24 cellular contexts compared by ENCODE assay signal in genomic region chr15:101694261-101694660, GRCh38. TPM values are rescaled to one million over a fixed set of nuclear protein-coding genes. Genes with fewer than 3 reads are reported as not detected.
DNase-seq lines count a peak whose midpoint lies in the region; ATAC-seq, FAIRE-seq and TF ChIP-seq lines count a peak whose summit lies in the region.
"Had no signal": no experiment of that assay in that cellular context is flagged by ENCODE, and none has a peak within 500 bp of the region (broad histone marks: within the 10 kb centered on the region; RNA-seq: fewer than 3 reads in every experiment).

No MANE protein-coding gene starts in this region.

- H3K27ac ChIP-seq in HepG2 (ENCODE audit: extremely low read length, insufficient read depth, low read length), result no peak overlapping the region
- H3K27ac ChIP-seq: body of pancreas, coronary artery, KMS-11, left lung, upper lobe of right lung had no signal

- no peak for ATAC-seq in activated CD4-positive, alpha-beta T cell treated with anti-CD3 and anti-CD28 coated beads for 36 hours
- ATAC-seq in HepG2, result peak; percentile 72
- no peak for ATAC-seq in HG03571 (IDR thresholded peaks at IDR 0.05; ENCODE audit: unreplicated experiment)
- ATAC-seq in HG02610 (IDR thresholded peaks at IDR 0.05; ENCODE audit: unreplicated experiment), result no peak
- ATAC-seq: body of pancreas, GM12878, left lung, upper lobe of right lung had no signal

- WGBS in HepG2 (ENCODE audit: low lambda C conversion rate), result 100% methylated on average over 2 of the region's 2 CpGs

- no peak overlapping the region for H3K4me2 ChIP-seq in HepG2 (ENCODE audit: low read depth, low read length)
- H3K4me2 ChIP-seq: KMS-11 had no signal

- H3K4me3 ChIP-seq in choroid plexus epithelial cell (ENCODE audit: low read depth, low read length) (no peak overlapping the region), HepG2 (replicated peaks in 1 of 3; ENCODE audit: insufficient read depth in 1 of 3, low read depth in 2 of 3, low read length in 3 of 3) (no peak overlapping the region)
- H3K4me3 ChIP-seq: body of pancreas, coronary artery, GM12878, left lung, skin epidermis, upper lobe of right lung had no signal

- H3K4me1 ChIP-seq in HepG2 (ENCODE audit: insufficient read depth, low read length), result no peaks in the 10 kb centered on the region
- H3K4me1 ChIP-seq: body of pancreas, left lung, upper lobe of right lung had no signal

- H3K27ac Mint-ChIP-seq in activated CD4-positive, alpha-beta T cell treated with anti-CD3 and anti-CD28 coated beads for 36 hours, result peak overlapping the region; percentile 19

- no peaks in the 10 kb centered on the region for H3K27me3 Mint-ChIP-seq in activated CD4-positive, alpha-beta T cell treated with anti-CD3 and anti-CD28 coated beads for 36 hours
- H3K27me3 Mint-ChIP-seq: CD4-positive, CD25-positive, alpha-beta regulatory T cell had no signal

- no peak overlapping the region for H2AFZ ChIP-seq in HepG2 (ENCODE audit: low read length)

- no peaks in the 10 kb centered on the region for H4K20me1 ChIP-seq in HepG2 (ENCODE audit: insufficient read depth, low read length)

- in situ Hi-C loops in HepG2 (cut with HindIII; ENCODE audit: extremely low pct_ligation_motif_present, low pct_unique_long_range_greater_than_20kb), result no loop called here

- TF ChIP-seq CTCF in choroid plexus epithelial cell (conservative IDR thresholded peaks at IDR 0.05; ENCODE audit: low read depth, low read length) (peak; percentile 6), HepG2 (CRISPR knock-in tag; IDR thresholded peaks at IDR 0.05) (peak; percentile 42; the same call in 1 of the 2 replicates)

- H3K9me3 Mint-ChIP-seq in activated CD4-positive, alpha-beta T cell treated with anti-CD3 and anti-CD28 coated beads for 36 hours (ENCODE audit: low read depth), result no peaks in the 10 kb centered on the region
- H3K9me3 Mint-ChIP-seq: CD4-positive, CD25-positive, alpha-beta regulatory T cell; neural crest cell had no signal

- intact Hi-C loops in activated CD4-positive, alpha-beta T cell treated with anti-CD3 and anti-CD28 coated beads for 36 hours (cut with DNase I, micrococcal nuclease), result no loop called here
- intact Hi-C loops in HepG2 (cut with micrococcal nuclease; ENCODE audit: unreplicated experiment), result no loop called here

- no peak for TF ChIP-seq POLR2A in HepG2 (IDR thresholded peaks at IDR 0.05; ENCODE audit: insufficient read depth in 1 of 2, low read depth in 2 of 2, low read length in 2 of 2)

- no peak for FAIRE-seq in HepG2 (lab: Jason Lieb, UNC)
- FAIRE-seq: frontal cortex, G401.6, GM12878 had no signal

- peaks cover 52% of the 10 kb centered on the region for H3K36me3 Mint-ChIP-seq in activated CD4-positive, alpha-beta T cell treated with anti-CD3 and anti-CD28 coated beads for 36 hours (ENCODE audit: low read depth)

- BruUV-seq in HepG2 (replicated peaks; lab: Mats Ljungman, UMichigan), result no TSS peak

- no peak for TF ChIP-seq EP300 in HepG2 (IDR thresholded peaks at IDR 0.05; ENCODE audit: low read depth in 2 of 2, low read length in 2 of 2)
- TF ChIP-seq EP300 in HepG2 (CRISPR knock-in tag; IDR thresholded peaks at IDR 0.05; ENCODE audit: borderline replicate concordance), result no peak

- DNase-seq in activated CD4-positive, alpha-beta T cell treated with anti-CD3 and anti-CD28 coated beads for 36 hours, result no peak
- DNase-seq in activated CD4-positive, alpha-beta T cell treated with anti-CD3 and anti-CD28 coated beads for 1 hour, result no peak
- DNase-seq in HT-29 (ENCODE audit: low spot score) (peak; percentile 7), choroid plexus epithelial cell (ENCODE audit: low read depth) (no peak), HepG2 (ENCODE audit: low spot score) (no peak), medulla oblongata (ENCODE audit: extremely low spot score) (no peak)
- DNase-seq: activated naive CD4-positive, alpha-beta T cell treated with anti-CD3 and anti-CD28 coated beads, Interleukin-2, amount 50 U/mL, for 16 hours; body of pancreas; CD4-positive, CD25-positive, alpha-beta regulatory T cell; left lung; NCI-H1048; NCI-H2029; NCI-H446; stimulated activated CD4-positive, alpha-beta T cell treated with anti-CD3 and anti-CD28 coated beads, Interleukin-2, amount 100 ng/mL, for 48 hours; upper lobe of right lung had no signal

- CTCF ChIA-PET in activated CD4-positive, alpha-beta T cell treated with anti-CD3 and anti-CD28 coated beads for 36 hours (lab: Charles Lee), result no interaction called here
- CTCF ChIA-PET in HepG2 (lab: Yijun Ruan, JAX; ENCODE audit: low intra/inter-chr PET ratio, low total read pairs), result no interaction called here

- H3K79me2 ChIP-seq in HepG2 (ENCODE audit: insufficient read depth, low read length), result no peaks in the 10 kb centered on the region

- H3K27me3 ChIP-seq in HepG2 (ENCODE audit: control insufficient read depth in 1 of 2, insufficient read depth in 2 of 2, low read length in 2 of 2), result no peaks in the 10 kb centered on the region; a peak in 1 of 5 replicates
- H3K27me3 ChIP-seq: body of pancreas, left lung, upper lobe of right lung had no signal

- TF ChIP-seq RAD21 in HepG2 (CRISPR knock-in tag; IDR thresholded peaks at IDR 0.05), result no peak

- no peak overlapping the region for H3K9ac ChIP-seq in HepG2 (ENCODE audit: insufficient read depth, low read depth, low read length)
- H3K9ac ChIP-seq: KMS-11 had no signal

- peaks cover 57% of the 10 kb centered on the region for H3K4me1 Mint-ChIP-seq in activated CD4-positive, alpha-beta T cell treated with anti-CD3 and anti-CD28 coated beads for 36 hours
- H3K4me1 Mint-ChIP-seq: neural crest cell had no signal

- POLR2A ChIA-PET in activated CD4-positive, alpha-beta T cell treated with anti-CD3 and anti-CD28 coated beads for 36 hours (lab: Charles Lee), result no interaction called here
- POLR2A ChIA-PET in HepG2 (lab: Yijun Ruan, JAX), result no interaction called here

- no peak overlapping the region for H3K4me3 Mint-ChIP-seq in activated CD4-positive, alpha-beta T cell treated with anti-CD3 and anti-CD28 coated beads for 36 hours
- H3K4me3 Mint-ChIP-seq: CD4-positive, CD25-positive, alpha-beta regulatory T cell; neural crest cell had no signal

- H3K9me3 ChIP-seq in HepG2 (ENCODE audit: low read length), result no peaks in the 10 kb centered on the region
- H3K9me3 ChIP-seq: body of pancreas, left lung, upper lobe of right lung had no signal

- peaks cover 7 to 35% of the 10 kb centered on the region in 2 experiments; a peak in 4 of 5 replicates for H3K36me3 ChIP-seq in HepG2 (replicated peaks in 1 of 2; ENCODE audit: control insufficient read depth in 1 of 2, insufficient read depth in 2 of 2, low read length in 2 of 2)

RNA-seq across cellular contexts. Expression of gene TARS3, which starts 30.0 kb away (rescaled TPM):
- 10 to 100 TPM in 1 of 2 experiments, 1 to 10 TPM in 1; 9.3 to 10.3 TPM for total RNA-seq in activated CD4-positive, alpha-beta T cell treated with anti-CD3 and anti-CD28 coated beads for 36 hours
- total RNA-seq in HT-29 (2014; rRNA removed; shearing (Covaris generic)), result 5.7 and 5.8 TPM in 2 replicates
- total RNA-seq in HepG2 (2016; rRNA removed; fragmentation: Illumina TruSeq; extraction: Trizol), result 11.7 and 13.9 TPM in 2 replicates
- 3.9 and 4.7 TPM in 2 replicates for total RNA-seq in HepG2 (2016; cell fraction: cytosol; rRNA removed; fragmentation: Illumina TruSeq; extraction: Trizol; ENCODE audit: low read depth)
- total RNA-seq in HepG2 (2016; cell fraction: insoluble cytoplasmic fraction; rRNA removed; fragmentation: Illumina TruSeq; extraction: Trizol), result 11.8 and 14.6 TPM in 2 replicates
- total RNA-seq in HepG2 (2016; cell fraction: membrane; rRNA removed; fragmentation: Illumina TruSeq; extraction: Trizol), result 4.8 and 5.1 TPM in 2 replicates
- 11.8 and 13.9 TPM in 2 replicates for total RNA-seq in HepG2 (2016; cell fraction: nucleus; rRNA removed; fragmentation: Illumina TruSeq; extraction: Trizol)
- polyA plus RNA-seq in HepG2 (2011; rRNA removed), result 3.4 and 4.1 TPM in 2 replicates
- polyA plus RNA-seq in HepG2 (2011; cell fraction: cytosol; rRNA removed), result 1.5 and 2.3 TPM in 2 replicates
- 6.1 and 6.6 TPM in 2 replicates for polyA plus RNA-seq in HepG2 (2011; cell fraction: nucleus; rRNA removed)
- polyA plus RNA-seq in HepG2 (2012), result 7.3 and 8.6 TPM in 2 replicates
- 0.68 and 0.69 TPM in 2 replicates for polyA plus RNA-seq in HepG2 (2016; cell fraction: cytosol; fragmentation: Illumina TruSeq; extraction: Trizol; ENCODE audit: low read depth)
- 10.7 and 13.5 TPM in 2 replicates for polyA plus RNA-seq in HepG2 (2016; cell fraction: insoluble cytoplasmic fraction; fragmentation: Illumina TruSeq; extraction: Trizol; ENCODE audit: low read depth)
- polyA plus RNA-seq in HepG2 (2016; cell fraction: membrane; fragmentation: Illumina TruSeq; extraction: Trizol; ENCODE audit: low read depth), result 2.0 and 2.2 TPM in 2 replicates
- polyA plus RNA-seq in HepG2 (2016; cell fraction: nucleus; fragmentation: Illumina TruSeq; extraction: Trizol; ENCODE audit: insufficient read depth, low read depth), result 16.9 and 17.0 TPM in 2 replicates
- polyA minus RNA-seq in HepG2 (2011; rRNA and poly(A)+ RNA removed; ENCODE audit: low replicate concordance), result 2.5 and 6.3 TPM in 2 replicates
- 4.1 and 6.4 TPM in 2 replicates for polyA minus RNA-seq in HepG2 (2011; cell fraction: cytosol; rRNA and poly(A)+ RNA removed)
- 23.7 and 24.6 TPM in 2 replicates for polyA minus RNA-seq in HepG2 (2011; cell fraction: nucleus; rRNA and poly(A)+ RNA removed)

RNA-seq across cellular contexts. Expression of gene TM2D3, which starts 42.1 kb away (rescaled TPM):
- 10 to 100 TPM; 34.3 to 35.9 TPM for total RNA-seq in activated CD4-positive, alpha-beta T cell treated with anti-CD3 and anti-CD28 coated beads for 36 hours
- total RNA-seq in HT-29 (2014; rRNA removed; shearing (Covaris generic)), result 21.0 and 23.9 TPM in 2 replicates
- total RNA-seq in HepG2 (2016; rRNA removed; fragmentation: Illumina TruSeq; extraction: Trizol), result 17.8 and 31.1 TPM in 2 replicates
- total RNA-seq in HepG2 (2016; cell fraction: cytosol; rRNA removed; fragmentation: Illumina TruSeq; extraction: Trizol; ENCODE audit: low read depth), result 8.6 and 9.5 TPM in 2 replicates
- total RNA-seq in HepG2 (2016; cell fraction: insoluble cytoplasmic fraction; rRNA removed; fragmentation: Illumina TruSeq; extraction: Trizol), result 21.0 and 33.6 TPM in 2 replicates
- total RNA-seq in HepG2 (2016; cell fraction: membrane; rRNA removed; fragmentation: Illumina TruSeq; extraction: Trizol), result 14.2 and 16.6 TPM in 2 replicates
- total RNA-seq in HepG2 (2016; cell fraction: nucleus; rRNA removed; fragmentation: Illumina TruSeq; extraction: Trizol), result 36.0 and 40.5 TPM in 2 replicates
- 70.6 and 72.7 TPM in 2 replicates for polyA plus RNA-seq in HepG2 (2011; rRNA removed)
- 57.2 and 64.0 TPM in 2 replicates for polyA plus RNA-seq in HepG2 (2011; cell fraction: cytosol; rRNA removed)
- 46.5 and 49.1 TPM in 2 replicates for polyA plus RNA-seq in HepG2 (2011; cell fraction: nucleus; rRNA removed)
- polyA plus RNA-seq in HepG2 (2012), result 54.2 and 56.1 TPM in 2 replicates
- polyA plus RNA-seq in HepG2 (2016; cell fraction: cytosol; fragmentation: Illumina TruSeq; extraction: Trizol; ENCODE audit: low read depth), result 3.8 TPM in 2 replicates
- 18.7 and 22.3 TPM in 2 replicates for polyA plus RNA-seq in HepG2 (2016; cell fraction: insoluble cytoplasmic fraction; fragmentation: Illumina TruSeq; extraction: Trizol; ENCODE audit: low read depth)
- 5.8 and 6.3 TPM in 2 replicates for polyA plus RNA-seq in HepG2 (2016; cell fraction: membrane; fragmentation: Illumina TruSeq; extraction: Trizol; ENCODE audit: low read depth)
- 52.3 and 55.0 TPM in 2 replicates for polyA plus RNA-seq in HepG2 (2016; cell fraction: nucleus; fragmentation: Illumina TruSeq; extraction: Trizol; ENCODE audit: insufficient read depth, low read depth)
- 48.9 and 62.2 TPM in 2 replicates for polyA minus RNA-seq in HepG2 (2011; rRNA and poly(A)+ RNA removed; ENCODE audit: low replicate concordance)
- polyA minus RNA-seq in HepG2 (2011; cell fraction: cytosol; rRNA and poly(A)+ RNA removed), result 32.5 and 41.6 TPM in 2 replicates
- polyA minus RNA-seq in HepG2 (2011; cell fraction: nucleus; rRNA and poly(A)+ RNA removed), result 114 and 124 TPM in 2 replicates
